Comparison of ENCODE assay signal across 30 cellular contexts in genomic region chr12:89694542-89694941, GRCh38.
"Had no signal": no experiment of that assay in that cellular context is flagged by ENCODE, and none has a peak within 500 bp of the region (broad histone marks: within the 10 kb centered on the region; RNA-seq: fewer than 3 reads in every experiment).

No MANE protein-coding gene starts in this region.

- H3K4me3 Mint-ChIP-seq: brain; neural crest cell; T-helper 1 cell treated with Interleukin-12 subunit alpha and Interleukin-12 subunit beta and Interleukin-4 antibody, amounts not matched to agents 30 μg/mL and 1 μg/mL, for 36 hours; type B pancreatic cell had no signal

- H3K9me3 Mint-ChIP-seq: brain; effector memory CD8-positive, alpha-beta T cell; naive thymus-derived CD8-positive, alpha-beta T cell; neural crest cell; T-helper 1 cell treated with Interleukin-12 subunit alpha and Interleukin-12 subunit beta and Interleukin-4 antibody, amounts not matched to agents 30 μg/mL and 1 μg/mL, for 36 hours; type B pancreatic cell had no signal

- H3K4me1 ChIP-seq: prostate gland, uterus had no signal

- ATAC-seq: activated CD4-positive, CD25-positive, alpha-beta regulatory T cell treated with anti-CD3 and anti-CD28 coated beads, Interleukin-2, amount 50 U/mL, for 24 hours; effector memory CD8-positive, alpha-beta T cell had no signal

- H3K27ac Mint-ChIP-seq: T-helper 1 cell treated with Interleukin-12 subunit alpha and Interleukin-12 subunit beta and Interleukin-4 antibody, amounts not matched to agents 30 μg/mL and 1 μg/mL, for 36 hours; type B pancreatic cell had no signal

- H3K4me3 ChIP-seq: cardiac muscle cell, gastroesophageal sphincter, hepatocyte, pancreas, prostate gland, spleen, thoracic aorta, uterus had no signal

- H3K27me3 Mint-ChIP-seq: activated naive CD8-positive, alpha-beta T cell; brain; effector memory CD8-positive, alpha-beta T cell; naive thymus-derived CD8-positive, alpha-beta T cell; type B pancreatic cell had no signal

- H3K4me2 ChIP-seq: hepatocyte had no signal

- H3K36me3 ChIP-seq: cardiac muscle cell, gastroesophageal sphincter, pancreas, prostate gland, sigmoid colon, spleen, thoracic aorta, uterus, WERI-Rb-1 had no signal

- H3K27me3 ChIP-seq: cardiac muscle cell, gastroesophageal sphincter, hepatocyte, pancreas, sigmoid colon, spleen, uterus had no signal

- H3K27ac ChIP-seq: cardiac muscle cell, gastroesophageal sphincter, hepatocyte, pancreas, prostate gland, thoracic aorta, uterus, WERI-Rb-1 had no signal

- DNase-seq: activated CD4-positive, alpha-beta T cell treated with anti-CD3 and anti-CD28 coated beads for 48 hours; activated CD4-positive, alpha-beta T cell treated with anti-CD3 and anti-CD28 coated beads, Interleukin-2, amount 50 U/mL, for 48 hours; activated CD8-positive, alpha-beta memory T cell treated with anti-CD3 and anti-CD28 coated beads for 24 hours; activated effector memory CD4-positive, alpha-beta T cell treated with Interleukin-2 at 50 U/mL for 16 hours; activated naive CD4-positive, alpha-beta T cell treated with Interleukin-2 at 50 U/mL for 16 hours; aorta; cortex of kidney; effector memory CD8-positive, alpha-beta T cell; erythroblast; islet precursor cell; midbrain; naive thymus-derived CD8-positive, alpha-beta T cell; pancreas; sigmoid colon; spleen; stimulated activated naive CD4-positive, alpha-beta T cell treated with Interleukin-2 at 50 U/mL for 16 hours; T1000; uterus; WERI-Rb-1 had no signal

- H3K9me3 ChIP-seq: gastroesophageal sphincter, pancreas, prostate gland, sigmoid colon, spleen, thoracic aorta, uterus had no signal

- H2AFZ ChIP-seq: hepatocyte had no signal
